In the genomic region with DNA sequence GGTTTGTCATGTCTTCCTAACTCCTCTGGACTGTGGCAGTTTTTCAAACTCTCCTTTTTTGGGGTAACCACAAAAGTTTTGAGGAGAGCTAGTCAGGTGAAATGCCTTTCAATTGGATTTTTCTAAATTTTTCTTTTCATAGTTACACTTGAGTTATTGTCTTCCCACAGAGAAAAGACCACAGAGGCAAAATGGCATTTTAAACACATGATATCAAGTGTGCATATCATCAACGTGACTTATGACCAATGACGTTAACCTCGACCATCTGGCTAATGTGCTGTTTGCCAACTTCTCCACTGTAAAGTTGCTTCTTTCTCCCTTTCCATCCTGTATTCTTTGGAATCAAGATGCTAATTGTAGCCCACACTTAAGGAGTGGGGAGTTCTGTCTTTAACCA, we compare ENCODE assay signal across 19 cellular contexts. TPM values are rescaled to one million over a fixed set of nuclear protein-coding genes. Genes with fewer than 3 reads are reported as not detected.
A peak's percentile ranks its signal among the peaks of the same experiment; 100 is the strongest.
DNase-seq lines count a peak whose midpoint lies in the region; ATAC-seq, FAIRE-seq and TF ChIP-seq lines count a peak whose summit lies in the region.
"Had no signal": no experiment of that assay in that cellular context is flagged by ENCODE, and none has a peak within 500 bp of the region (broad histone marks: within the 10 kb centered on the region; RNA-seq: fewer than 3 reads in every experiment).

No MANE protein-coding gene starts in this region.

- no peaks in the 10 kb centered on the region for H3K9me3 ChIP-seq in astrocyte (ENCODE audit: insufficient read depth, low read depth, low read length)
- H3K9me3 ChIP-seq: A549; BLaER1 treated with 17β-estradiol and CSF1 and Interleukin-3, amounts not matched to agents 10 nM and 100 nM had no signal

- H3K27me3 ChIP-seq in astrocyte (ENCODE audit: insufficient read depth, low read length): no peaks in the 10 kb centered on the region
- H3K27me3 ChIP-seq: BLaER1 treated with 17β-estradiol and CSF1 and Interleukin-3, amounts not matched to agents 10 nM and 100 nM had no signal

- H3K36me3 Mint-ChIP-seq in astrocyte (ENCODE audit: low read depth, unreplicated experiment): no peaks in the 10 kb centered on the region
- H3K36me3 Mint-ChIP-seq: CD8-positive, alpha-beta memory T cell had no signal

- FAIRE-seq in astrocyte (lab: Jason Lieb, UNC): no peak
- FAIRE-seq: HepG2 had no signal

- no peak overlapping the region for H3K9ac ChIP-seq in astrocyte (ENCODE audit: low read length)
- H3K9ac ChIP-seq: BLaER1 treated with 17β-estradiol and CSF1 and Interleukin-3, amounts not matched to agents 10 nM and 100 nM had no signal

- H3K9me3 Mint-ChIP-seq in astrocyte (ENCODE audit: unreplicated experiment): no peaks in the 10 kb centered on the region

- DNase-seq in AG10803 (ENCODE audit: low read depth) (peak; percentile 57), M059J (ENCODE audit: low read depth) (peak; percentile 22), astrocyte (ENCODE audit: low read depth) (peak; percentile 88), fibroblast of villous mesenchyme (ENCODE audit: low read depth) (peak; percentile 26), NCI-H1417 (lab: John Stamatoyannopoulos, UW) (no peak), NCI-H345 treated with DMSO at 0.1 percent for 48 hours (lab: John Stamatoyannopoulos, UW; ENCODE audit: unreplicated experiment) (no peak)
- DNase-seq: CD8-positive, alpha-beta memory T cell; DMS79; KG1; MV-4-11; NCI-H1930; NCI-H774; OCI-M1; SIG-M5 had no signal

- H3K4me1 Mint-ChIP-seq in astrocyte (ENCODE audit: low read depth, unreplicated experiment): no peaks in the 10 kb centered on the region

- H4K20me1 ChIP-seq in astrocyte (ENCODE audit: insufficient read depth, low read length): no peaks in the 10 kb centered on the region
- H4K20me1 ChIP-seq: BLaER1 treated with 17β-estradiol and CSF1 and Interleukin-3, amounts not matched to agents 10 nM and 100 nM had no signal

- ATAC-seq in GM21825 (IDR thresholded peaks at IDR 0.05; ENCODE audit: unreplicated experiment) (no peak), HG02798 (IDR thresholded peaks at IDR 0.05; ENCODE audit: poor library complexity, unreplicated experiment) (no peak)
- ATAC-seq: A549, HepG2 had no signal

- TF ChIP-seq CTCF in AG10803 (conservative IDR thresholded peaks at IDR 0.05; ENCODE audit: low read length): no peak
- TF ChIP-seq CTCF in astrocyte (IDR thresholded peaks at IDR 0.05; ENCODE audit: insufficient read depth, low read depth, low read length): no peak
- no peak for TF ChIP-seq CTCF in fibroblast of villous mesenchyme (IDR thresholded peaks at IDR 0.05; ENCODE audit: insufficient read depth, low read depth, low read length)

- H3K27ac Mint-ChIP-seq in astrocyte (ENCODE audit: unreplicated experiment): no peak overlapping the region
- H3K27ac Mint-ChIP-seq: CD8-positive, alpha-beta memory T cell had no signal

- no peaks in the 10 kb centered on the region for H3K4me1 ChIP-seq in astrocyte (ENCODE audit: insufficient read depth, low read length)

- no peak overlapping the region for H3K4me3 Mint-ChIP-seq in astrocyte (ENCODE audit: unreplicated experiment)
- H3K4me3 Mint-ChIP-seq: CD8-positive, alpha-beta memory T cell had no signal

- no peaks in the 10 kb centered on the region for H3K79me2 ChIP-seq in astrocyte (ENCODE audit: insufficient read depth, low read length)

- no peak overlapping the region for H3K4me2 ChIP-seq in astrocyte (ENCODE audit: low read length)
- H3K4me2 ChIP-seq: A549; BLaER1 treated with 17β-estradiol and CSF1 and Interleukin-3, amounts not matched to agents 10 nM and 100 nM had no signal

- peaks cover 12% of the 10 kb centered on the region for H3K27me3 Mint-ChIP-seq in astrocyte (ENCODE audit: low read depth, unreplicated experiment)

- no peaks in the 10 kb centered on the region for H3K36me3 ChIP-seq in astrocyte (ENCODE audit: insufficient read depth, low read length)
- H3K36me3 ChIP-seq: BLaER1 treated with 17β-estradiol and CSF1 and Interleukin-3, amounts not matched to agents 10 nM and 100 nM had no signal

- H2AFZ ChIP-seq in astrocyte (ENCODE audit: low read depth, low read length): no peak overlapping the region

- H3K4me3 ChIP-seq in AG10803 (ENCODE audit: low read length) (no peak overlapping the region), astrocyte (ENCODE audit: insufficient read depth, low read depth, low read length) (no peak overlapping the region), fibroblast of villous mesenchyme (ENCODE audit: low read depth, low read length) (no peak overlapping the region)
- H3K4me3 ChIP-seq: A549; BLaER1 treated with 17β-estradiol and CSF1 and Interleukin-3, amounts not matched to agents 10 nM and 100 nM had no signal

- no peak overlapping the region for H3K27ac ChIP-seq in astrocyte (ENCODE audit: low read depth, low read length)
- H3K27ac ChIP-seq: A549; BLaER1 treated with 17β-estradiol and CSF1 and Interleukin-3, amounts not matched to agents 10 nM and 100 nM had no signal

RNA-seq across cellular contexts. Expression of gene SNAP25, which starts 41.3 kb away (rescaled TPM):
- total RNA-seq in M059J (2014; rRNA removed; shearing (Covaris generic)): 11.9 and 15.0 TPM in 2 replicates
- total RNA-seq in astrocyte (3.9 and 5.2 TPM in 2 replicates), fibroblast of villous mesenchyme (2.9 and 8.6 TPM in 2 replicates)
- total RNA-seq: HepG2 had no signal

Comparison
In these comparisons a context has a peak if more than half of its experiments do, and no peak if none do; other contexts are left out.
1. DNase-seq: peak in AG10803 (single experiment), M059J (single experiment), astrocyte (single experiment) and fibroblast of villous mesenchyme (single experiment); none in NCI-H1417 (0 of 3) and NCI-H345 treated with DMSO at 0.1 percent for 48 hours (single experiment).